In genomic region chr1:243420968-243421675, GRCh38 we compare ENCODE assay signal across 8 cellular contexts.
DNase-seq lines count a peak whose midpoint lies in the region; ATAC-seq and TF ChIP-seq lines count a peak whose summit lies in the region.

No MANE protein-coding gene starts in this region.

- intact Hi-C loops in naive thymus-derived CD4-positive, alpha-beta T cell (cut with micrococcal nuclease): loop anchor here (1.0 to 5.0 kb wide), 6 partner anchors 166 to 1031 kb away; partner anchors contain the start of genes ADSS2 (in 1 of the 2) and CEP170 (in 1 of the 2)
- intact Hi-C loops in transverse colon (cut with DNase I; ENCODE audit: low total_unique reads): no loop called here

- no peaks in the 10 kb centered on the region for H3K27me3 ChIP-seq in naive thymus-derived CD4-positive, alpha-beta T cell (ENCODE audit: control insufficient read depth in 2 of 2, insufficient read depth in 2 of 2, low read length in 2 of 2)
- no peaks in the 10 kb centered on the region for H3K27me3 ChIP-seq in transverse colon

- ATAC-seq in HG02885 (IDR thresholded peaks at IDR 0.05; ENCODE audit: poor library complexity, unreplicated experiment) (peak; percentile 40), HG03045 (IDR thresholded peaks at IDR 0.05; ENCODE audit: unreplicated experiment) (no peak)
- ATAC-seq in naive thymus-derived CD4-positive, alpha-beta T cell: no peak

- H3K36me3 ChIP-seq in naive thymus-derived CD4-positive, alpha-beta T cell (ENCODE audit: control insufficient read depth in 2 of 3, insufficient read depth in 3 of 3, low read length in 3 of 3): no peaks in the 10 kb centered on the region
- no peaks in the 10 kb centered on the region for H3K36me3 ChIP-seq in transverse colon

- no peak for TF ChIP-seq CTCF in transverse colon (IDR thresholded peaks at IDR 0.05)

- H3K27ac ChIP-seq in angular gyrus (ENCODE audit: low read depth, low read length) (peak overlapping the region; percentile 74), transverse colon (no peak overlapping the region)
- H3K27ac ChIP-seq in naive thymus-derived CD4-positive, alpha-beta T cell (ENCODE audit: low read depth, low read length): no peak overlapping the region

- POLR2A ChIA-PET in naive thymus-derived CD4-positive, alpha-beta T cell (lab: Charles Lee): interaction anchor here (1.2 kb wide), 1 partner anchor 25 kb away, joined by 3 read pairs; no protein-coding TSS in a partner anchor

- H3K4me1 Mint-ChIP-seq in naive thymus-derived CD4-positive, alpha-beta T cell: peaks cover 12 to 49% (median 22%) of the 10 kb centered on the region in 7 donors

- peak overlapping the region in 9 of 10 donors; percentile 22 to 80 (median 62) for H3K4me3 Mint-ChIP-seq in naive thymus-derived CD4-positive, alpha-beta T cell

- no peaks in the 10 kb centered on the region for H3K9me3 ChIP-seq in naive thymus-derived CD4-positive, alpha-beta T cell (ENCODE audit: control insufficient read depth in 2 of 3, low read length in 3 of 3)
- H3K9me3 ChIP-seq in transverse colon: no peaks in the 10 kb centered on the region

- CTCF ChIA-PET in naive thymus-derived CD4-positive, alpha-beta T cell (lab: Charles Lee): no interaction called here

- DNase-seq in Ammon's horn (ENCODE audit: low spot score): peak; percentile 56
- peak in 1 of 9 donors; percentile 2 for DNase-seq in naive thymus-derived CD4-positive, alpha-beta T cell
- no peak for DNase-seq in transverse colon
- DNase-seq in NCI-H2196 (lab: John Stamatoyannopoulos, UW; ENCODE audit: unreplicated experiment): no peak
- no peak for DNase-seq in central memory CD4-positive, alpha-beta T cell

- in situ Hi-C loops in transverse colon (cut with MboI; ENCODE audit: low pct_ligation_motif_present in 1 of 4, low pct_unique_long_range_greater_than_20kb in 1 of 4, low sequenced_read_pairs in 3 of 4): no loop called here

- no peaks in the 10 kb centered on the region for H3K9me3 Mint-ChIP-seq in naive thymus-derived CD4-positive, alpha-beta T cell

- H3K4me1 ChIP-seq in naive thymus-derived CD4-positive, alpha-beta T cell (ENCODE audit: control insufficient read depth in 2 of 2, insufficient read depth in 2 of 2, low read length in 2 of 2): peaks cover 9% of the 10 kb centered on the region in 2 donors
- peaks cover 0 to 26% (median 8%) of the 10 kb centered on the region in 4 donors for H3K4me1 ChIP-seq in transverse colon

- H3K36me3 Mint-ChIP-seq in naive thymus-derived CD4-positive, alpha-beta T cell: peaks cover 6 to 38% (median 24%) of the 10 kb centered on the region in 5 donors

- no peaks in the 10 kb centered on the region for H3K27me3 Mint-ChIP-seq in naive thymus-derived CD4-positive, alpha-beta T cell

- TF ChIP-seq EP300 in transverse colon (IDR thresholded peaks at IDR 0.05; ENCODE audit: low read depth): no peak

- WGBS in transverse colon (ENCODE audit: low coverage in 1 of 2), 2 donors: 73 to 76% methylated on average over 10 to 15 of the region's 15 CpGs

- no peak for TF ChIP-seq POLR2A in transverse colon (IDR thresholded peaks at IDR 0.05)

- peak overlapping the region in 6 of 9 donors; percentile 1 to 81 (median 24) for H3K27ac Mint-ChIP-seq in naive thymus-derived CD4-positive, alpha-beta T cell

- peak overlapping the region; percentile 6 for H3K4me3 ChIP-seq in naive thymus-derived CD4-positive, alpha-beta T cell (ENCODE audit: low read length)
- no peak overlapping the region for H3K4me3 ChIP-seq in transverse colon
